In genomic region chr3:138371070-138371950, GRCh38 we compare ENCODE assay signal across 8 cellular contexts. TPM values are rescaled to one million over a fixed set of nuclear protein-coding genes. Genes with fewer than 3 reads are reported as not detected.
DNase-seq lines count a peak whose midpoint lies in the region; ATAC-seq and TF ChIP-seq lines count a peak whose summit lies in the region.

No MANE protein-coding gene starts in this region.

- no TSS peak for BruUV-seq in Panc1 (replicated peaks; lab: Mats Ljungman, UMichigan)

- no peak overlapping the region for H2AFZ ChIP-seq in mesenchymal stem cell (ENCODE audit: low read depth, low read length)

- H2AK5ac ChIP-seq in mesenchymal stem cell (ENCODE audit: low read length, severe bottlenecking), result no peak overlapping the region

- H4K91ac ChIP-seq in mesenchymal stem cell (ENCODE audit: low read length), result no peak overlapping the region

- in situ Hi-C loops in Panc1 (cut with HindIII; ENCODE audit: low pct_unique_long_range_greater_than_20kb, low sequenced_read_pairs), result no loop called here

- no peak overlapping the region for H3K14ac ChIP-seq in mesenchymal stem cell (ENCODE audit: low read length in 2 of 2)

- POLR2A ChIA-PET in Panc1 (lab: Charles Lee), result no interaction called here

- CTCF ChIA-PET in Panc1 (lab: Charles Lee), result interaction anchor here (0.6 kb wide), 2 partner anchors 183 to 562 kb away, joined by 4 to 5 read pairs; no protein-coding TSS in a partner anchor

- no peak overlapping the region for H3K4me3 ChIP-seq in Panc1 (ENCODE audit: low read depth in 2 of 2, low read length in 2 of 2)
- H3K4me3 ChIP-seq in mesenchymal stem cell (ENCODE audit: insufficient read depth in 1 of 2, low read depth in 1 of 2, low read length in 2 of 2), result no peak overlapping the region

- H2BK15ac ChIP-seq in mesenchymal stem cell (ENCODE audit: low read depth, poor library complexity, severe bottlenecking), result no peak overlapping the region

- H4K8ac ChIP-seq in mesenchymal stem cell (ENCODE audit: low read length), result no peak overlapping the region

- no peaks in the 10 kb centered on the region for H3K36me3 ChIP-seq in Panc1 (ENCODE audit: control insufficient read depth, insufficient read depth, low read length)
- H3K36me3 ChIP-seq in mesenchymal stem cell (ENCODE audit: control insufficient read depth in 1 of 2, insufficient read depth in 2 of 2, low read depth in 1 of 2, low read length in 2 of 2), result peaks cover 5 to 22% of the 10 kb centered on the region in 2 experiments

- peak; percentile 53 for DNase-seq in cardiac septum (ENCODE audit: low spot score)
- no peak for DNase-seq in Right ventricle myocardium inferior (ENCODE audit: missing footprints)
- DNase-seq in Panc1 (ENCODE audit: low read depth, low spot score), result no peak
- DNase-seq in mesenchymal stem cell, result no peak
- DNase-seq in effector CD4-positive, alpha-beta T cell, result no peak
- DNase-seq in NCI-H1048 (lab: John Stamatoyannopoulos, UW), result no peak

- H3K18ac ChIP-seq in mesenchymal stem cell (ENCODE audit: low read depth in 1 of 2, low read length in 2 of 2), result no peak overlapping the region

- H3K27ac ChIP-seq in Panc1 (ENCODE audit: low read length) (no peak overlapping the region), temporal lobe (ENCODE audit: low read depth, low read length) (peak overlapping the region; percentile 2), mesenchymal stem cell (ENCODE audit: low read length, poor library complexity, severe bottlenecking) (no peak overlapping the region)

- no peak overlapping the region for H2BK120ac ChIP-seq in mesenchymal stem cell (ENCODE audit: low read depth, low read length)

- H3K79me1 ChIP-seq in mesenchymal stem cell (replicated peaks; ENCODE audit: low read length, poor library complexity, severe bottlenecking), result peaks cover 24% of the 10 kb centered on the region

- H3K9me3 ChIP-seq in Panc1 (ENCODE audit: control insufficient read depth, insufficient read depth, low read depth, low read length), result no peaks in the 10 kb centered on the region
- no peaks in the 10 kb centered on the region for H3K9me3 ChIP-seq in mesenchymal stem cell (ENCODE audit: control insufficient read depth, low read length)

- no peak overlapping the region for H3K4me2 ChIP-seq in mesenchymal stem cell (ENCODE audit: low read length, poor library complexity, severe bottlenecking)

- TF ChIP-seq CTCF in Panc1 (IDR thresholded peaks at IDR 0.05), result no peak

- H3K4ac ChIP-seq in mesenchymal stem cell (ENCODE audit: low read depth in 1 of 2, low read length in 2 of 2), result no peak overlapping the region

- no peaks in the 10 kb centered on the region for H3K4me1 ChIP-seq in Panc1 (ENCODE audit: control insufficient read depth, insufficient read depth, low read length)
- H3K4me1 ChIP-seq in mesenchymal stem cell (ENCODE audit: control insufficient read depth, insufficient read depth, low read depth, low read length), result peaks cover 3% of the 10 kb centered on the region

- no peak for ATAC-seq in Right ventricle myocardium inferior
- ATAC-seq in HG02943 (IDR thresholded peaks at IDR 0.05; ENCODE audit: low read depth, unreplicated experiment), result peak; percentile 99
- 0 out of 2 replicates have a peak, but pooled peaks have one; percentile 24 for ATAC-seq in Panc1

- no peak overlapping the region for H3K23ac ChIP-seq in mesenchymal stem cell (ENCODE audit: low read length in 2 of 2)

- H2BK12ac ChIP-seq in mesenchymal stem cell (ENCODE audit: low read length in 2 of 2), result no peak overlapping the region

- H3K9ac ChIP-seq in mesenchymal stem cell (ENCODE audit: low read length), result no peak overlapping the region

- WGBS in mesenchymal stem cell, result 93% methylated on average over 9 of the region's 9 CpGs

- intact Hi-C loops in cardiac septum (cut with DNase I), result no loop called here
- intact Hi-C loops in Right ventricle myocardium inferior (cut with DNase I), result no loop called here
- intact Hi-C loops in Panc1 (cut with micrococcal nuclease; ENCODE audit: unreplicated experiment), result no loop called here

- H2BK5ac ChIP-seq in mesenchymal stem cell (ENCODE audit: low read depth, low read length, poor library complexity, severe bottlenecking), result no peak overlapping the region

- H3K27me3 ChIP-seq in Panc1 (ENCODE audit: control insufficient read depth, insufficient read depth, low read length), result no peaks in the 10 kb centered on the region; the same call in 1 of the 2 replicates
- H3K27me3 ChIP-seq in mesenchymal stem cell (ENCODE audit: control insufficient read depth in 1 of 2, insufficient read depth in 1 of 2, low read length in 2 of 2), result no peaks in the 10 kb centered on the region

RNA-seq across cellular contexts. Expression of gene MRAS, which starts 22.9 kb away (rescaled TPM):
- total RNA-seq in cardiac septum, result 327 TPM
- 396 TPM for total RNA-seq in Right ventricle myocardium inferior
- total RNA-seq in Panc1 (2021; ENCODE audit: unreplicated experiment), result 14.2 TPM
- polyA plus RNA-seq in Panc1 (2012; ENCODE audit: insufficient read length), result 22.0 TPM
- 63.9 TPM for total RNA-seq in temporal lobe
- polyA plus RNA-seq in mesenchymal stem cell (2013, experiment 1 of 2), result 15.9 TPM
- 18.1 TPM for polyA plus RNA-seq in mesenchymal stem cell (2013, experiment 2 of 2)

RNA-seq across cellular contexts. Expression of gene NME9, which starts 41.7 kb away (rescaled TPM):
- total RNA-seq in cardiac septum (not detected), Right ventricle myocardium inferior (not detected), Panc1 (2021; ENCODE audit: unreplicated experiment) (not detected), temporal lobe (3.9 TPM)
- polyA plus RNA-seq in Panc1 (2012; ENCODE audit: insufficient read length), result 0.15 TPM
- 0.04 TPM for polyA plus RNA-seq in mesenchymal stem cell (2013, experiment 1 of 2)
- polyA plus RNA-seq in mesenchymal stem cell (2013, experiment 2 of 2), result not detected
